8 cellular contexts compared by ENCODE assay signal in the genomic region with DNA sequence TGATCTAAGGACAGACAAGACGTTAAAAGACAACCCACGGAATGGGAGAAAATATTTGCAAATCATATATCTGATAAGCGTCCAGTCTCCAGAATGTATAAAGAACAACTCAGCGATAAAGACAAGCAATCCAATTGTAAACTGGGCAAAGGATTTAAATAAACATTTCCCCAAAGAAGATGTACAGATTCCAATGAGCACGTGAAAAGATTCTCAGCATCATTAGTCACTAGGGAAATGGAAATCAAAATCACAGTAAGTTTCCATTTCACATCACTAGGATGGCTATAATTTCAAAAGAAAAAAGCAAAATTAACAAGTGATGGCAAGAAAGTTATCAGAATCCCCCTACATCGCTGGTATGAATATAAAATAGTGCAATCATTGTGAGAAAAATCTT.
"Had no signal": no experiment of that assay in that cellular context is flagged by ENCODE, and none has a peak within 500 bp of the region (broad histone marks: within the 10 kb centered on the region; RNA-seq: fewer than 3 reads in every experiment).

No MANE protein-coding gene starts in this region.

- H3K4me3 ChIP-seq: GM12878 had no signal

- FAIRE-seq: G401.6, GM12878, GM12891, GM12892, GM18507, GM19239 had no signal

- DNase-seq: GDM1, GF-D8 had no signal

- ATAC-seq: GM12878 had no signal
